12 cellular contexts compared by ENCODE assay signal in genomic region chr7:144226866-144227265, GRCh38. TPM values are rescaled to one million over a fixed set of nuclear protein-coding genes. Genes with fewer than 3 reads are reported as not detected.
"Had no signal": no experiment of that assay in that cellular context is flagged by ENCODE, and none has a peak within 500 bp of the region (broad histone marks: within the 10 kb centered on the region; RNA-seq: fewer than 3 reads in every experiment).

No MANE protein-coding gene starts in this region.

RNA-seq across cellular contexts. Expression of gene OR2A42, which starts 12.5 kb away (rescaled TPM):
- total RNA-seq: dermis blood vessel endothelial cell, endothelial cell of umbilical vein, epithelial cell of proximal tubule, glomerular endothelial cell, left lung, left ventricle myocardium superior, lower lobe of right lung, lung microvascular endothelial cell, mesenteric fat pad, myocyte had no signal
- polyA plus RNA-seq: endothelial cell of umbilical vein, keratinocyte had no signal

RNA-seq across cellular contexts. Expression of gene ARHGEF35, which starts 31.2 kb away (rescaled TPM):
- total RNA-seq: glomerular endothelial cell, lung microvascular endothelial cell had no signal
- polyA plus RNA-seq: endothelial cell of umbilical vein had no signal

RNA-seq across cellular contexts. Expression of gene OR2A7, which starts 37.7 kb away (rescaled TPM):
- total RNA-seq: dermis blood vessel endothelial cell, endothelial cell of umbilical vein, lung microvascular endothelial cell, myocyte had no signal

RNA-seq across cellular contexts. Expression of gene CTAGE8, which starts 42.2 kb away (rescaled TPM):
- total RNA-seq: dermis blood vessel endothelial cell, glomerular endothelial cell, left ventricle myocardium superior, lung microvascular endothelial cell, myocyte had no signal

RNA-seq across cellular contexts. Expression of gene CTAGE4, which starts 43.6 kb away (rescaled TPM):
- total RNA-seq: endothelial cell of umbilical vein, gastrocnemius medialis, glomerular endothelial cell, lung microvascular endothelial cell, myocyte had no signal
